Comparison of ENCODE assay signal across 21 cellular contexts in genomic region chr3:46289961-46290360, GRCh38. TPM values are rescaled to one million over a fixed set of nuclear protein-coding genes. Genes with fewer than 3 reads are reported as not detected.
DNase-seq lines count a peak whose midpoint lies in the region; TF ChIP-seq lines count a peak whose summit lies in the region.
"Had no signal": no experiment of that assay in that cellular context is flagged by ENCODE, and none has a peak within 500 bp of the region (broad histone marks: within the 10 kb centered on the region; RNA-seq: fewer than 3 reads in every experiment).

No MANE protein-coding gene starts in this region.

- H3K4me3 Mint-ChIP-seq in CD14-positive monocyte, result peak overlapping the region in 1 of 2 donors; percentile 59
- no peak overlapping the region for H3K4me3 Mint-ChIP-seq in dendritic cell treated with granulocyte-macrophage colony-stimulating factor and Interleukin-4, amounts not matched to agents 40 ng/mL and 50 ng/mL, for 4 days
- no peak overlapping the region for H3K4me3 Mint-ChIP-seq in activated CD4-positive, alpha-beta memory T cell treated with anti-CD3 and anti-CD28 coated beads for 36 hours
- H3K4me3 Mint-ChIP-seq: T-cell had no signal

- CTCF ChIA-PET in activated CD4-positive, alpha-beta memory T cell treated with anti-CD3 and anti-CD28 coated beads for 36 hours (lab: Charles Lee), result interaction anchor here (2.4 kb wide), 1 partner anchor 13 kb away, joined by 5 read pairs; no protein-coding TSS in a partner anchor

- TF ChIP-seq CTCF in CD14-positive monocyte (IDR thresholded peaks at IDR 0.05) (no peak), MM.1S (IDR thresholded peaks at IDR 0.05; ENCODE audit: low read length) (no peak)

- H3K9me2 ChIP-seq in MM.1S (replicated peaks; ENCODE audit: insufficient read depth, low read length), result no peaks in the 10 kb centered on the region

- H3K36me3 Mint-ChIP-seq in CD14-positive monocyte, result no peaks in the 10 kb centered on the region
- no peaks in the 10 kb centered on the region for H3K36me3 Mint-ChIP-seq in dendritic cell treated with granulocyte-macrophage colony-stimulating factor and Interleukin-4, amounts not matched to agents 40 ng/mL and 50 ng/mL, for 4 days (ENCODE audit: low read depth)
- no peaks in the 10 kb centered on the region for H3K36me3 Mint-ChIP-seq in activated CD4-positive, alpha-beta memory T cell treated with anti-CD3 and anti-CD28 coated beads for 36 hours
- H3K36me3 Mint-ChIP-seq: CD4-positive, alpha-beta memory T cell; T-cell had no signal

- no peak overlapping the region for H2AFZ ChIP-seq in MM.1S (ENCODE audit: low read length)
- H2AFZ ChIP-seq: PC-9 had no signal

- no peaks in the 10 kb centered on the region for H4K20me1 ChIP-seq in MM.1S (ENCODE audit: insufficient read depth, low read length)

- peak overlapping the region; percentile 70 to 91 (median 85) for H3K27ac Mint-ChIP-seq in CD14-positive monocyte
- peak overlapping the region; percentile 74 for H3K27ac Mint-ChIP-seq in dendritic cell treated with granulocyte-macrophage colony-stimulating factor and Interleukin-4, amounts not matched to agents 40 ng/mL and 50 ng/mL, for 4 days
- H3K27ac Mint-ChIP-seq in activated CD4-positive, alpha-beta memory T cell treated with anti-CD3 and anti-CD28 coated beads for 36 hours, result no peak overlapping the region
- H3K27ac Mint-ChIP-seq: T-cell had no signal

- H3F3A ChIP-seq in MM.1S (ENCODE audit: insufficient read depth, low read length), result peaks cover 68% of the 10 kb centered on the region

- peak overlapping the region; percentile 43; the same call in 1 of the 2 replicates for H3K9ac ChIP-seq in MM.1S (ENCODE audit: low read length)

- H3K27me3 ChIP-seq in MM.1S (replicated peaks; ENCODE audit: insufficient read depth, low read length), result no peaks in the 10 kb centered on the region

- peak overlapping the region; percentile 36 for H3K4me2 ChIP-seq in MM.1S (ENCODE audit: low read depth, low read length)
- H3K4me2 ChIP-seq: PC-9 had no signal

- H3K36me3 ChIP-seq in MM.1S (replicated peaks; ENCODE audit: insufficient read depth, low read length), result no peaks in the 10 kb centered on the region

- DNase-seq in CD14-positive monocyte (ENCODE audit: low spot score), result no peak
- DNase-seq in MM.1S, result peak; percentile 47
- DNase-seq in NOMO-1 treated with dmso at 0.1 percent for 144 hours (lab: John Stamatoyannopoulos, UW; ENCODE audit: unreplicated experiment), result peak; percentile 50
- no peak for DNase-seq in NCI-H82 (lab: John Stamatoyannopoulos, UW)
- no peak for DNase-seq in activated CD4-positive, alpha-beta memory T cell treated with anti-CD3 and anti-CD28 coated beads for 36 hours
- no peak for DNase-seq in HT-29 (ENCODE audit: low spot score)
- DNase-seq: Calu3; CD4-positive, alpha-beta memory T cell; DMS79; H7; IMR-90; NCI-H1105; NCI-H187; NCI-H226; NCI-H526; PC-9; T-cell had no signal

- H3K9me3 ChIP-seq in MM.1S (replicated peaks; ENCODE audit: insufficient read depth, low read length), result no peaks in the 10 kb centered on the region

- POLR2A ChIA-PET in activated CD4-positive, alpha-beta memory T cell treated with anti-CD3 and anti-CD28 coated beads for 36 hours (lab: Charles Lee), result no interaction called here

- H3K4me3 ChIP-seq in MM.1S (ENCODE audit: low read length), result peak overlapping the region; percentile 7; the same call in 1 of the 2 replicates
- H3K4me3 ChIP-seq: PC-9 had no signal

- peaks cover 90% of the 10 kb centered on the region for H3K4me1 ChIP-seq in MM.1S (ENCODE audit: low read length)

- peaks cover 20% of the 10 kb centered on the region for H3K79me2 ChIP-seq in MM.1S (ENCODE audit: low read length)

- intact Hi-C loops in CD14-positive monocyte (cut with micrococcal nuclease), result no loop called here
- intact Hi-C loops in dendritic cell treated with granulocyte-macrophage colony-stimulating factor and Interleukin-4, amounts not matched to agents 40 ng/mL and 50 ng/mL, for 4 days (cut with micrococcal nuclease), result no loop called here
- intact Hi-C loops in activated CD4-positive, alpha-beta memory T cell treated with anti-CD3 and anti-CD28 coated beads for 36 hours (cut with micrococcal nuclease), result loop anchor here (5.0 to 10.0 kb wide), 3 partner anchors 247 to 595 kb away; partner anchors contain the start of gene CXCR6

- H3K27ac ChIP-seq in MM.1S (ENCODE audit: low read length), result peak overlapping the region; percentile 90
- H3K27ac ChIP-seq: PC-9 had no signal

- peaks cover 56% of the 10 kb centered on the region for H3K4me1 Mint-ChIP-seq in CD14-positive monocyte
- peaks cover 54% of the 10 kb centered on the region for H3K4me1 Mint-ChIP-seq in dendritic cell treated with granulocyte-macrophage colony-stimulating factor and Interleukin-4, amounts not matched to agents 40 ng/mL and 50 ng/mL, for 4 days (ENCODE audit: low read depth)
- peaks cover 64% of the 10 kb centered on the region for H3K4me1 Mint-ChIP-seq in activated CD4-positive, alpha-beta memory T cell treated with anti-CD3 and anti-CD28 coated beads for 36 hours (ENCODE audit: low read depth)

- H3K9me3 Mint-ChIP-seq in CD14-positive monocyte, result peaks cover 0 to 3% (median 0%) of the 10 kb centered on the region in 7 donors
- no peaks in the 10 kb centered on the region for H3K9me3 Mint-ChIP-seq in dendritic cell treated with granulocyte-macrophage colony-stimulating factor and Interleukin-4, amounts not matched to agents 40 ng/mL and 50 ng/mL, for 4 days
- H3K9me3 Mint-ChIP-seq in activated CD4-positive, alpha-beta memory T cell treated with anti-CD3 and anti-CD28 coated beads for 36 hours, result no peaks in the 10 kb centered on the region
- H3K9me3 Mint-ChIP-seq: CD4-positive, alpha-beta memory T cell; T-cell had no signal

- H3K27me3 Mint-ChIP-seq in CD14-positive monocyte (ENCODE audit: low read depth in 3 of 3), result peaks cover 0 to 2% (median 0%) of the 10 kb centered on the region in 3 donors
- no peaks in the 10 kb centered on the region for H3K27me3 Mint-ChIP-seq in dendritic cell treated with granulocyte-macrophage colony-stimulating factor and Interleukin-4, amounts not matched to agents 40 ng/mL and 50 ng/mL, for 4 days
- H3K27me3 Mint-ChIP-seq in activated CD4-positive, alpha-beta memory T cell treated with anti-CD3 and anti-CD28 coated beads for 36 hours, result peaks cover 8% of the 10 kb centered on the region
- H3K27me3 Mint-ChIP-seq: CD4-positive, alpha-beta memory T cell; T-cell had no signal

RNA-seq across cellular contexts. Expression of gene CCR3, which starts 47.7 kb away (rescaled TPM):
- under 1 TPM; 0.38 to 0.74 TPM for polyA plus RNA-seq in CD14-positive monocyte
- not detected for total RNA-seq in activated CD4-positive, alpha-beta memory T cell treated with anti-CD3 and anti-CD28 coated beads for 36 hours
- not detected in 2 replicates for total RNA-seq in HT-29 (2014; rRNA removed; shearing (Covaris generic))
- total RNA-seq: H7, HT1080, IMR-90, LHCN-M2, SK-MEL-5 had no signal
- polyA plus RNA-seq: IMR-90 had no signal

Comparison
In these comparisons a context has a peak if more than half of its experiments do, and no peak if none do; other contexts are left out.
1. DNase-seq: peak in MM.1S (single experiment) and NOMO-1 treated with dmso at 0.1 percent for 144 hours (single experiment); none in CD14-positive monocyte (single experiment), NCI-H82 (single experiment), activated CD4-positive, alpha-beta memory T cell treated with anti-CD3 and anti-CD28 coated beads for 36 hours (single experiment) and HT-29 (single experiment).